Comparison of ENCODE assay signal across 28 cellular contexts in the genomic region with DNA sequence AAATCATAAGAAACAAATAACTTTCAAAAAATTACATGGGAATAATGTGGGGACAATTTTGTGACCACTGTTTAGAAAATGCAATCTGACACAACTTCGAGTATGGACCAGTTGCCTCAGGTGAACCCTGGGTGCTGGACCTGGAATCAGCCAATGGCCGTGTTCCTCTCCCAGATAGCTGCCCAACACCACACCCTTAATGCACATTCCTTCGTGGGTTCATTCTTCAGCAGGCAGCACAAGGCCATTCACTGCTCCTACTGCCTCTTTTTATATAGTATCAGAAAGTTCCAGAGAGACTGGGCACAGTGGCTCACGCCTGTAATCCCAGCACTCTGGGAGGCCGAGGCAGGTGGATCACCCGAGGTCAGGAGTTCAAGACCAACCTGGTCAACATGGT.
"Had no signal": no experiment of that assay in that cellular context is flagged by ENCODE, and none has a peak within 500 bp of the region (broad histone marks: within the 10 kb centered on the region; RNA-seq: fewer than 3 reads in every experiment).

No MANE protein-coding gene starts in this region.

- H3K4me3 ChIP-seq: ascending aorta, breast epithelium, cardiac muscle cell, colonic mucosa, gastrocnemius medialis had no signal

- DNase-seq: activated CD4-positive, alpha-beta memory T cell treated with anti-CD3 and anti-CD28 coated beads for 36 hours; activated CD4-positive, alpha-beta T cell treated with anti-CD3 and anti-CD28 coated beads for 36 hours; activated CD4-positive, alpha-beta T cell treated with anti-CD3 and anti-CD28 coated beads, Interleukin-2, amount 10 ng/mL, durations not matched to agents 24 days and 14 days; activated CD4-positive, CD25-positive, alpha-beta regulatory T cell; activated CD4-positive, CD25-positive, alpha-beta regulatory T cell treated with anti-CD3 and anti-CD28 coated beads, Interleukin-2, amount 50 U/mL, for 72 hours; activated CD8-positive, alpha-beta memory T cell treated with anti-CD3 and anti-CD28 coated beads, Interleukin-2, amount 10 ng/mL, durations not matched to agents 7 days and 5 days; activated CD8-positive, alpha-beta memory T cell treated with anti-CD3 and anti-CD28 coated beads, Interleukin-2, amount 50 U/mL, for 4 hours; activated CD8-positive, alpha-beta T cell treated with anti-CD3 and anti-CD28 coated beads, Interleukin-2, amount 10 ng/mL, durations not matched to agents 7 days and 5 days; activated gamma-delta T cell; activated naive CD4-positive, alpha-beta T cell; activated naive CD4-positive, alpha-beta T cell treated with anti-CD3 and anti-CD28 coated beads, Interleukin-2, amount 10 ng/mL, durations not matched to agents 7 days and 5 days; activated naive CD8-positive, alpha-beta T cell treated with anti-CD3 and anti-CD28 coated beads, Interleukin-2, amount 10 ng/mL, durations not matched to agents 7 days and 5 days; activated T-cell treated with anti-CD3 and anti-CD28 coated beads, Interleukin-2, amount 50 U/mL, for 1 hour; activated T-cell treated with anti-CD3 and anti-CD28 coated beads, Interleukin-2, amount 50 U/mL, for 48 hours; central memory CD4-positive, alpha-beta T cell; cerebellar nuclear complex; colonic mucosa; effector CD8-positive, alpha-beta T cell; foreskin keratinocyte; gastrocnemius medialis; glutamatergic neuron; T-helper 2 cell had no signal

- H3K36me3 ChIP-seq: ascending aorta, breast epithelium, cardiac muscle cell, colonic mucosa, gastrocnemius medialis had no signal

- H3K27ac ChIP-seq: ascending aorta, breast epithelium, cardiac muscle cell, colonic mucosa, epithelial cell of prostate, foreskin keratinocyte, gastrocnemius medialis had no signal

- H3K9me3 ChIP-seq: ascending aorta, breast epithelium, colonic mucosa, gastrocnemius medialis had no signal

- ATAC-seq: activated CD4-positive, alpha-beta T cell treated with anti-CD3 and anti-CD28 coated beads for 36 hours; activated CD8-positive, alpha-beta memory T cell treated with anti-CD3 and anti-CD28 coated beads, Interleukin-2, amount 10 ng/mL, durations not matched to agents 7 days and 5 days; activated CD8-positive, alpha-beta T cell treated with anti-CD3 and anti-CD28 coated beads, Interleukin-2, amount 10 ng/mL, durations not matched to agents 7 days and 5 days; activated naive CD4-positive, alpha-beta T cell treated with anti-CD3 and anti-CD28 coated beads, Interleukin-2, amount 50 U/mL, for 72 hours; esophagus mucosa; foreskin keratinocyte; gastrocnemius medialis had no signal

- H3K4me1 ChIP-seq: breast epithelium, colonic mucosa, gastrocnemius medialis had no signal

- H3K27me3 ChIP-seq: ascending aorta, breast epithelium, cardiac muscle cell, colonic mucosa, foreskin keratinocyte, gastrocnemius medialis had no signal
